16 cellular contexts compared by ENCODE assay signal in the genomic region with DNA sequence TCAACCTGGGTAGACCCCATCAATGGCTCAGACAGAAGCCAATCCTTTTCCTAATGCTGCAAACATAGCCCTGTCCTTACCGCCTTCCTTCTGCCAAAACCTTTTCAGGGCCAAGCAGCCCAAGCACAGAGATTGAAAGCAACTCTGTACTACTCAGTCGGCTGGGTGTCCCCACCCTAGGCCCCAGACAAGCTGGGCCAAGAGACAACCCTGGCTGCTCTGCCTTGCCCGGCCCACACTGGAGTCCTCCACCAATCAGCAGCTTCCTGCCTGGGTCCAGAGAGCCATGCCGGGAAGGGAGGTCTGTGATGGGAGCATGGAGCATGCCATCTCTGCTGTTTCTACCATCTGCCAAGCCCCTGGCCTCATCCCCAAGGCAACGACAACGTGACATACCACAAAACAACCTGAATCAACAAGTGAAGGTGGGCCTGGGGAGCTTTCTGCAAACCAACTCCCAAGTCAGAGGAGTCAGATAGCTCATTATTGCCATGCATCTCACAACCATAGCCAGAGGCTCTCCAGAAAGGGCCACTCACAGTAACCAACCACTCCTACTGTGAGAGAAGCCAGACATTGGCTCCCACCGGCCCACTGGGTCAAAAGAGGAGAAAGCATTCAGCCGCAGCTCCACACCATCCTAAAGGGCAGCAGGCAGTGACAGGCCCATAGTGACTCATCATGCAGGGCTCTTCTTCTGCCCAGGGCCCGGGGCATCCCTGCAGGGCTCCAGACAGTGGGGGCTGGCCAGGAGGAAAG. TPM values are rescaled to one million over a fixed set of nuclear protein-coding genes. Genes with fewer than 3 reads are reported as not detected.
DNase-seq lines count a peak whose midpoint lies in the region; ATAC-seq and TF ChIP-seq lines count a peak whose summit lies in the region.
"Had no signal": no experiment of that assay in that cellular context is flagged by ENCODE, and none has a peak within 500 bp of the region (broad histone marks: within the 10 kb centered on the region; RNA-seq: fewer than 3 reads in every experiment).

No MANE protein-coding gene starts in this region.

- H2AFZ ChIP-seq in mammary epithelial cell (ENCODE audit: low read depth, low read length), result no peak overlapping the region

- H3K27me3 ChIP-seq in mammary epithelial cell (ENCODE audit: insufficient read depth, low read length) (no peaks in the 10 kb centered on the region), uterus (no peaks in the 10 kb centered on the region), esophagus squamous epithelium (no peaks in the 10 kb centered on the region)

- H3K4me3 ChIP-seq in mammary epithelial cell (replicated peaks in 1 of 3; ENCODE audit: insufficient read depth in 1 of 3, low read depth in 2 of 3, low read length in 3 of 3) (no peak overlapping the region), uterus (no peak overlapping the region), esophagus squamous epithelium (no peak overlapping the region)
- H3K4me3 ChIP-seq: lung had no signal

- WGBS in mammary epithelial cell (ENCODE audit: low coverage, missing lambda C conversion rate), result 78% methylated on average over 7 of the region's 9 CpGs
- 51 to 80% methylated on average over 3 to 7 of the region's 9 CpGs for WGBS in esophagus squamous epithelium, 2 donors

- H3K4me3 Mint-ChIP-seq in MCF 10A (ENCODE audit: unreplicated experiment), result no peak overlapping the region
- H3K4me3 Mint-ChIP-seq in natural killer cell treated with Interleukin-12 subunit alpha and Interleukin-12 subunit beta and Interleukin-15 and Interleukin-18, amount 100 ng/mL, for 72 hours, result no peak overlapping the region
- H3K4me3 Mint-ChIP-seq: T-cell had no signal

- no TSS peak for BruUV-seq in mammary epithelial cell (replicated peaks; lab: Mats Ljungman, UMichigan)
- BruUV-seq in MCF 10A (replicated peaks; lab: Mats Ljungman, UMichigan), result no TSS peak

- no peak for TF ChIP-seq POLR2A in uterus (IDR thresholded peaks at IDR 0.05)
- TF ChIP-seq POLR2A in esophagus squamous epithelium (IDR thresholded peaks at IDR 0.05), result no peak

- H3K4me1 ChIP-seq in mammary epithelial cell (ENCODE audit: insufficient read depth, low read length), result peaks cover 29% of the 10 kb centered on the region
- no peaks in the 10 kb centered on the region for H3K4me1 ChIP-seq in uterus
- H3K4me1 ChIP-seq in esophagus squamous epithelium, result peaks cover 6 to 37% (median 16%) of the 10 kb centered on the region in 3 donors

- no peaks in the 10 kb centered on the region for H3K9me3 Mint-ChIP-seq in MCF 10A (ENCODE audit: unreplicated experiment)
- no peaks in the 10 kb centered on the region for H3K9me3 Mint-ChIP-seq in natural killer cell treated with Interleukin-12 subunit alpha and Interleukin-12 subunit beta and Interleukin-15 and Interleukin-18, amount 100 ng/mL, for 72 hours
- H3K9me3 Mint-ChIP-seq: activated T-helper 2 cell treated with anti-CD3 and anti-CD28 coated beads, Interferon-gamma antibody, Interleukin-2, Interleukin-4, amounts not matched to agents 10 μg/mL and 5 μg/mL and 100 μg/mL, durations not matched to agents 14 hours and 24 hours and 36 hours; T-cell had no signal

- H4K20me1 ChIP-seq in mammary epithelial cell (ENCODE audit: insufficient read depth, low read length), result no peaks in the 10 kb centered on the region

- H3K36me3 Mint-ChIP-seq in MCF 10A (ENCODE audit: insufficient read depth, unreplicated experiment), result peaks cover 47% of the 10 kb centered on the region
- H3K36me3 Mint-ChIP-seq in natural killer cell treated with Interleukin-12 subunit alpha and Interleukin-12 subunit beta and Interleukin-15 and Interleukin-18, amount 100 ng/mL, for 72 hours, result peaks cover 25% of the 10 kb centered on the region

- DNase-seq in mammary epithelial cell (peak; percentile 61), MCF 10A (ENCODE audit: unreplicated experiment) (no peak), RWPE1 (ENCODE audit: low spot score) (no peak), left ventricle myocardium superior (no peak), uterus (no peak), esophagus squamous epithelium (lab: John Stamatoyannopoulos, UW) (no peak)
- DNase-seq in natural killer cell treated with Interleukin-12 subunit alpha and Interleukin-12 subunit beta and Interleukin-15 and Interleukin-18, amount 100 ng/mL, for 72 hours (ENCODE audit: low spot score), result no peak
- DNase-seq: cortex of kidney; NCI-H1694 treated with DMSO at 0.1 percent for 48 hours; NCI-H2227 treated with DMSO at 0.1 percent for 48 hours; NK-92 treated with Interleukin-12 subunit alpha and Interleukin-12 subunit beta, amount 100 ng/mL, for 24 hours; T-cell had no signal

- H3K9ac ChIP-seq in mammary epithelial cell (ENCODE audit: insufficient read depth, low read length), result no peak overlapping the region

- no peak overlapping the region for H3K27ac Mint-ChIP-seq in MCF 10A (ENCODE audit: low read depth, unreplicated experiment)
- no peak overlapping the region for H3K27ac Mint-ChIP-seq in natural killer cell treated with Interleukin-12 subunit alpha and Interleukin-12 subunit beta and Interleukin-15 and Interleukin-18, amount 100 ng/mL, for 72 hours
- H3K27ac Mint-ChIP-seq: activated T-helper 2 cell treated with anti-CD3 and anti-CD28 coated beads, Interferon-gamma antibody, Interleukin-2, Interleukin-4, amounts not matched to agents 10 μg/mL and 5 μg/mL and 100 μg/mL, durations not matched to agents 14 hours and 24 hours and 36 hours had no signal

- peak; percentile 56 for ATAC-seq in left ventricle myocardium superior
- ATAC-seq in natural killer cell treated with Interleukin-12 subunit alpha and Interleukin-12 subunit beta and Interleukin-15 and Interleukin-18, amount 100 ng/mL, for 72 hours, result no peak
- no peak for ATAC-seq in GM18867 (IDR thresholded peaks at IDR 0.05; ENCODE audit: unreplicated experiment)
- ATAC-seq: T-cell had no signal

- H3K9me3 ChIP-seq in mammary epithelial cell (replicated peaks; ENCODE audit: insufficient read depth, low read length), result no peaks in the 10 kb centered on the region
- no peaks in the 10 kb centered on the region for H3K9me3 ChIP-seq in uterus
- no peaks in the 10 kb centered on the region for H3K9me3 ChIP-seq in esophagus squamous epithelium

- H3K79me2 ChIP-seq in mammary epithelial cell (ENCODE audit: insufficient read depth, low read length), result no peaks in the 10 kb centered on the region

- POLR2A ChIA-PET in MCF 10A (lab: Yijun Ruan, JAX), result no interaction called here
- POLR2A ChIA-PET in RWPE1 (lab: Yijun Ruan, JAX; ENCODE audit: low non-redundant PET), result interaction anchor here (0.6 kb wide), 1 partner anchor 25 kb away, joined by 5 read pairs; no protein-coding TSS in a partner anchor

- CTCF ChIA-PET in mammary epithelial cell (lab: Charles Lee; ENCODE audit: low non-redundant PET), result no interaction called here
- CTCF ChIA-PET in MCF 10A (lab: Yijun Ruan, JAX), result interaction anchor here (0.6 kb wide), 2 partner anchors 10 to 314 kb away, joined by 3 read pairs; no protein-coding TSS in a partner anchor
- CTCF ChIA-PET in RWPE1 (lab: Yijun Ruan, JAX), result interaction anchor here (0.7 kb wide), 1 partner anchor 15 kb away, joined by 3 read pairs; no protein-coding TSS in a partner anchor

- no peak overlapping the region for H3K27ac ChIP-seq in mammary epithelial cell (ENCODE audit: insufficient read depth, low read depth, low read length)
- H3K27ac ChIP-seq in RWPE1, result peak overlapping the region; percentile 69
- peak overlapping the region; percentile 70 to 76 for H3K27ac ChIP-seq in uterus
- no peak overlapping the region for H3K27ac ChIP-seq in esophagus squamous epithelium
- H3K27ac ChIP-seq: epithelial cell of prostate had no signal

- intact Hi-C loops in mammary epithelial cell (cut with micrococcal nuclease) (loop anchor here (2.0 kb wide), 1 partner anchor 15 kb away; no protein-coding TSS in a partner anchor), MCF 10A (cut with micrococcal nuclease) (no loop called here), left ventricle myocardium superior (cut with micrococcal nuclease) (no loop called here), uterus (cut with DNase I; ENCODE audit: low total_unique reads) (no loop called here), esophagus squamous epithelium (cut with DNase I) (no loop called here)

- in situ Hi-C loops in mammary epithelial cell (cut with MboI; ENCODE audit: low sequenced_read_pairs in 2 of 2), result no loop called here

- dilution Hi-C loops in mammary epithelial cell (cut with HindIII; ENCODE audit: low sequenced_read_pairs), result no loop called here

- H3K4me1 Mint-ChIP-seq in MCF 10A (ENCODE audit: insufficient read depth, unreplicated experiment), result no peaks in the 10 kb centered on the region
- peaks cover 7 to 13% of the 10 kb centered on the region in 2 donors for H3K4me1 Mint-ChIP-seq in natural killer cell treated with Interleukin-12 subunit alpha and Interleukin-12 subunit beta and Interleukin-15 and Interleukin-18, amount 100 ng/mL, for 72 hours (ENCODE audit: low read depth in 2 of 2)

- no peaks in the 10 kb centered on the region for H3K27me3 Mint-ChIP-seq in MCF 10A (ENCODE audit: insufficient read depth, unreplicated experiment)
- H3K27me3 Mint-ChIP-seq in natural killer cell treated with Interleukin-12 subunit alpha and Interleukin-12 subunit beta and Interleukin-15 and Interleukin-18, amount 100 ng/mL, for 72 hours, result no peaks in the 10 kb centered on the region
- H3K27me3 Mint-ChIP-seq: T-cell had no signal

- no peaks in the 10 kb centered on the region for H3K36me3 ChIP-seq in mammary epithelial cell (ENCODE audit: insufficient read depth, low read length)
- H3K36me3 ChIP-seq in uterus, result no peaks in the 10 kb centered on the region
- peaks cover 5 to 88% (median 24%) of the 10 kb centered on the region in 3 donors for H3K36me3 ChIP-seq in esophagus squamous epithelium

- TF ChIP-seq CTCF in mammary epithelial cell (conservative IDR thresholded peaks at IDR 0.05 in 1 of 2, IDR thresholded peaks at IDR 0.05 in 1 of 2; ENCODE audit: extremely low read depth in 1 of 2, insufficient read depth in 1 of 2, low read depth in 1 of 2, low read length in 2 of 2) (no peak), MCF 10A (IDR thresholded peaks at IDR 0.05; ENCODE audit: unreplicated experiment) (no peak), RWPE1 (conservative IDR thresholded peaks at IDR 0.05; ENCODE audit: low read depth) (no peak), uterus (IDR thresholded peaks at IDR 0.05) (no peak), esophagus squamous epithelium (IDR thresholded peaks at IDR 0.05) (no peak)

- H3K4me2 ChIP-seq in mammary epithelial cell (ENCODE audit: insufficient read depth, low read depth, low read length), result no peak overlapping the region

RNA-seq across cellular contexts. Expression of a gene that starts 18.2 kb away (rescaled TPM):
- total RNA-seq in mammary epithelial cell (1 to 10 TPM; 7.2 to 8.3 TPM), MCF 10A (2022) (16.0 and 19.2 TPM in 2 replicates), left ventricle myocardium superior (11.5 TPM), uterus (10 to 100 TPM in 3 of 4 donors, 1 to 10 TPM in 1; 9.2 to 38.8 (median 25.1) TPM), esophagus squamous epithelium (10 to 100 TPM in 2 of 4 donors, 1 to 10 TPM in 2; 2.2 to 13.0 (median 7.2) TPM)
- polyA plus RNA-seq in mammary epithelial cell, result 4.7 TPM
- polyA minus RNA-seq in mammary epithelial cell, result 13.1 TPM
- total RNA-seq in natural killer cell treated with Interleukin-12 subunit alpha and Interleukin-12 subunit beta and Interleukin-15 and Interleukin-18, amount 100 ng/mL, for 72 hours, result 10 to 100 TPM; 13.9 to 34.1 TPM

RNA-seq across cellular contexts. Expression of a gene that starts 35.7 kb away (rescaled TPM):
- total RNA-seq in mammary epithelial cell (10 to 100 TPM in 1 of 2 donors, 1 to 10 TPM in 1; 2.9 to 14.2 TPM), MCF 10A (2022) (0.25 and 0.93 TPM in 2 replicates), left ventricle myocardium superior (15.3 TPM), uterus (10 to 100 TPM; 12.7 to 35.1 (median 24.7) TPM), esophagus squamous epithelium (10 to 100 TPM in 3 of 4 donors, 1 to 10 TPM in 1; 7.0 to 53.0 (median 19.2) TPM)
- polyA plus RNA-seq in mammary epithelial cell, result 2.8 TPM
- polyA minus RNA-seq in mammary epithelial cell, result 0.31 TPM
- 1 to 10 TPM in 1 of 2 donors, under 1 TPM in 1; 0.74 to 1.0 TPM for total RNA-seq in natural killer cell treated with Interleukin-12 subunit alpha and Interleukin-12 subunit beta and Interleukin-15 and Interleukin-18, amount 100 ng/mL, for 72 hours

Comparison
In these comparisons a context has a peak if more than half of its experiments do, and no peak if none do; other contexts are left out.
1. H3K27ac ChIP-seq: peak in RWPE1 (single experiment) and uterus (2 of 2); none in mammary epithelial cell (single experiment) and esophagus squamous epithelium (0 of 4).